ENCODE assay signal across 2 cellular contexts in the genomic region with DNA sequence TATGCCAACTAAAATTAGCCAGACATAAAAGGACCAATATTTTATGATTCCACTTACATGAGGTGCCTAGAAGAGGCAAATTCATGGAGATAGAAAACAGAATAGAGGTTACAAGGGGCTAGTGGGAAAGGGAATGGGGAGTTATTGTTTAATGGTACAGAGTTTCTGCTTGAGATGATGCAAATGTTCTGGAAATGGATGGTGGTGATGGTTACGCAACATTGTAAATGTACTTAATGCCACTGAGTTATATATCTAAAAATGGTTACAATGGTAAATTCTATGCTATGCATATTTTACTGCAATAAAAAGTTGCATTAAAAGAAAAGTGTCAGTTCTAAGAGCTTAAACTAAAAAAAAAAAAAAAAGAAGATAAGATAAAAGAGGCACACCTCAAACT.
TF ChIP-seq lines count a peak whose summit lies in the region.

No MANE protein-coding gene starts in this region.

TF ChIP-seq in A549, 52 proteins besides CTCF, POLR2A, EP300 and RAD21:
- TF ChIP-seq RNF2 (IDR thresholded peaks at IDR 0.05; ENCODE audit: borderline replicate concordance, low read depth) = no peak
- peak; percentile 51 to 78; a peak in 3 of 4 replicates for TF ChIP-seq CEBPB (IDR thresholded peaks at IDR 0.05)
TF ChIP-seq in A549: peak in this region for 1.

TF ChIP-seq in SK-N-SH, 30 proteins besides CTCF, POLR2A, EP300 and RAD21:
- TF ChIP-seq MXI1 (IDR thresholded peaks at IDR 0.05; ENCODE audit: low read depth, low read length) = no peak
- TF ChIP-seq FOSL2 (IDR thresholded peaks at IDR 0.05; ENCODE audit: borderline replicate concordance, low read depth) = no peak
- TF ChIP-seq, protein P1, sequence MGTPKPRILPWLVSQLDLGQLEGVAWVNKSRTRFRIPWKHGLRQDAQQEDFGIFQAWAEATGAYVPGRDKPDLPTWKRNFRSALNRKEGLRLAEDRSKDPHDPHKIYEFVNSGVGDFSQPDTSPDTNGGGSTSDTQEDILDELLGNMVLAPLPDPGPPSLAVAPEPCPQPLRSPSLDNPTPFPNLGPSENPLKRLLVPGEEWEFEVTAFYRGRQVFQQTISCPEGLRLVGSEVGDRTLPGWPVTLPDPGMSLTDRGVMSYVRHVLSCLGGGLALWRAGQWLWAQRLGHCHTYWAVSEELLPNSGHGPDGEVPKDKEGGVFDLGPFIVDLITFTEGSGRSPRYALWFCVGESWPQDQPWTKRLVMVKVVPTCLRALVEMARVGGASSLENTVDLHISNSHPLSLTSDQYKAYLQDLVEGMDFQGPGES (IDR thresholded peaks at IDR 0.05; ENCODE audit: low read depth, low read length) = no peak
- TF ChIP-seq USF2 (IDR thresholded peaks at IDR 0.05; ENCODE audit: borderline replicate concordance, low read depth, low read length) = no peak
- TF ChIP-seq GABPA (IDR thresholded peaks at IDR 0.05; ENCODE audit: low read depth) = no peak
- no peak for TF ChIP-seq FOXJ3 (CRISPR knock-in tag; IDR thresholded peaks at IDR 0.05)
- TF ChIP-seq TEAD4 (IDR thresholded peaks at IDR 0.05; ENCODE audit: borderline replicate concordance, insufficient read depth) = no peak
- no peak for TF ChIP-seq ELF1 (IDR thresholded peaks at IDR 0.05)
- TF ChIP-seq, protein P2, sequence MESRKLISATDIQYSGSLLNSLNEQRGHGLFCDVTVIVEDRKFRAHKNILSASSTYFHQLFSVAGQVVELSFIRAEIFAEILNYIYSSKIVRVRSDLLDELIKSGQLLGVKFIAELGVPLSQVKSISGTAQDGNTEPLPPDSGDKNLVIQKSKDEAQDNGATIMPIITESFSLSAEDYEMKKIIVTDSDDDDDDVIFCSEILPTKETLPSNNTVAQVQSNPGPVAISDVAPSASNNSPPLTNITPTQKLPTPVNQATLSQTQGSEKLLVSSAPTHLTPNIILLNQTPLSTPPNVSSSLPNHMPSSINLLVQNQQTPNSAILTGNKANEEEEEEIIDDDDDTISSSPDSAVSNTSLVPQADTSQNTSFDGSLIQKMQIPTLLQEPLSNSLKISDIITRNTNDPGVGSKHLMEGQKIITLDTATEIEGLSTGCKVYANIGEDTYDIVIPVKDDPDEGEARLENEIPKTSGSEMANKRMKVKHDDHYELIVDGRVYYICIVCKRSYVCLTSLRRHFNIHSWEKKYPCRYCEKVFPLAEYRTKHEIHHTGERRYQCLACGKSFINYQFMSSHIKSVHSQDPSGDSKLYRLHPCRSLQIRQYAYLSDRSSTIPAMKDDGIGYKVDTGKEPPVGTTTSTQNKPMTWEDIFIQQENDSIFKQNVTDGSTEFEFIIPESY (IDR thresholded peaks at IDR 0.05; ENCODE audit: borderline replicate concordance, low read depth) = no peak
- no peak for TF ChIP-seq GATA2 (CRISPR knock-in tag; IDR thresholded peaks at IDR 0.05)
- TF ChIP-seq SIN3A (IDR thresholded peaks at IDR 0.05; ENCODE audit: borderline replicate concordance, low read depth, low read length) = no peak
- TF ChIP-seq, protein P3, sequence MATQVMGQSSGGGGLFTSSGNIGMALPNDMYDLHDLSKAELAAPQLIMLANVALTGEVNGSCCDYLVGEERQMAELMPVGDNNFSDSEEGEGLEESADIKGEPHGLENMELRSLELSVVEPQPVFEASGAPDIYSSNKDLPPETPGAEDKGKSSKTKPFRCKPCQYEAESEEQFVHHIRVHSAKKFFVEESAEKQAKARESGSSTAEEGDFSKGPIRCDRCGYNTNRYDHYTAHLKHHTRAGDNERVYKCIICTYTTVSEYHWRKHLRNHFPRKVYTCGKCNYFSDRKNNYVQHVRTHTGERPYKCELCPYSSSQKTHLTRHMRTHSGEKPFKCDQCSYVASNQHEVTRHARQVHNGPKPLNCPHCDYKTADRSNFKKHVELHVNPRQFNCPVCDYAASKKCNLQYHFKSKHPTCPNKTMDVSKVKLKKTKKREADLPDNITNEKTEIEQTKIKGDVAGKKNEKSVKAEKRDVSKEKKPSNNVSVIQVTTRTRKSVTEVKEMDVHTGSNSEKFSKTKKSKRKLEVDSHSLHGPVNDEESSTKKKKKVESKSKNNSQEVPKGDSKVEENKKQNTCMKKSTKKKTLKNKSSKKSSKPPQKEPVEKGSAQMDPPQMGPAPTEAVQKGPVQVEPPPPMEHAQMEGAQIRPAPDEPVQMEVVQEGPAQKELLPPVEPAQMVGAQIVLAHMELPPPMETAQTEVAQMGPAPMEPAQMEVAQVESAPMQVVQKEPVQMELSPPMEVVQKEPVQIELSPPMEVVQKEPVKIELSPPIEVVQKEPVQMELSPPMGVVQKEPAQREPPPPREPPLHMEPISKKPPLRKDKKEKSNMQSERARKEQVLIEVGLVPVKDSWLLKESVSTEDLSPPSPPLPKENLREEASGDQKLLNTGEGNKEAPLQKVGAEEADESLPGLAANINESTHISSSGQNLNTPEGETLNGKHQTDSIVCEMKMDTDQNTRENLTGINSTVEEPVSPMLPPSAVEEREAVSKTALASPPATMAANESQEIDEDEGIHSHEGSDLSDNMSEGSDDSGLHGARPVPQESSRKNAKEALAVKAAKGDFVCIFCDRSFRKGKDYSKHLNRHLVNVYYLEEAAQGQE (IDR thresholded peaks at IDR 0.05; ENCODE audit: low read depth, low read length) = no peak
- no peak for TF ChIP-seq NRF1 (IDR thresholded peaks at IDR 0.05; ENCODE audit: low read depth, low read length)
